20 cellular contexts compared by ENCODE assay signal in the genomic region with DNA sequence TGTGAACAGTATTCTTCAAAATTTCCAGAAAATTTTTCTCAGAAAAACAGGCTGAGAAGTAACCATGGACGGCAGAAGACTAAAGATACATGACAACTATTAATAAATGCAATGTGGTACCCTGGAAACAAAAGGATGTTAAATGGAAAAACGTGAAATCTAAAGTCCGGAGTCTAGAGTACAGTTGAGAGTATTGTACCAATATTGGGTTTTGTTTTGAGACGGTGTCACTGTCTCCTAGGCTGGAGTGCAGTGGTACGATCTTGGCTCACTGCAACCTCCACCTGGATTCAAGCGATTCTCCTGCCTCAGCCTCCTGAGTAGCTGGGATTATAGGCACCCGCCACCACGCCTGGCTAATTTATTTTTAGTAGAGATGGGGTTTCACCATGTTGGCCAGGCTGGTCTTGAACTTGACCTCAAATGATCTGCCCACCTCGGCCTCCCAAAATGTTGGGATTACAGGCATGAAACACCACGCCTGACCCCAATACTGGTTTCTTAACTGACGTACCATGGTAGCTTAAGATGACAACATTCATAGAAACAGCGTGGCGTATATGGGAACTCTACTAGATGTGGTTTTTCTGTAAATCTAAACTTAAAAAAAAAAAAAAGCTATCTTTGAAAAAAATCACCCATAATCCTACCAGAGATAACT. TPM values are rescaled to one million over a fixed set of nuclear protein-coding genes. Genes with fewer than 3 reads are reported as not detected.
A peak's percentile ranks its signal among the peaks of the same experiment; 100 is the strongest.
DNase-seq lines count a peak whose midpoint lies in the region; ATAC-seq and TF ChIP-seq lines count a peak whose summit lies in the region.
"Had no signal": no experiment of that assay in that cellular context is flagged by ENCODE, and none has a peak within 500 bp of the region (broad histone marks: within the 10 kb centered on the region; RNA-seq: fewer than 3 reads in every experiment).

No MANE protein-coding gene starts in this region.

- H3K4me1 ChIP-seq in smooth muscle cell (ENCODE audit: low read depth), result no peaks in the 10 kb centered on the region
- H3K4me1 ChIP-seq: gastrocnemius medialis, tibial nerve had no signal

- no peak overlapping the region for H2AFZ ChIP-seq in smooth muscle cell (ENCODE audit: low read depth)

- H3K36me3 ChIP-seq in smooth muscle cell (ENCODE audit: low read depth), result peaks cover 41% of the 10 kb centered on the region

- peaks cover 80% of the 10 kb centered on the region for H3K4me1 Mint-ChIP-seq in activated T-cell treated with anti-CD3 and anti-CD28 coated beads, Interleukin-2, amount 50 U/mL, for 72 hours (ENCODE audit: low read depth)
- peaks cover 30% of the 10 kb centered on the region for H3K4me1 Mint-ChIP-seq in activated T-cell treated with anti-CD3 and anti-CD28 coated beads, Interleukin-2, amount 50 U/mL, for 4 hours (ENCODE audit: low read depth)
- H3K4me1 Mint-ChIP-seq in activated naive CD8-positive, alpha-beta T cell treated with anti-CD3 and anti-CD28 coated beads, Interleukin-2, amount 50 U/mL, for 24 hours, result peaks cover 63% of the 10 kb centered on the region
- H3K4me1 Mint-ChIP-seq: activated B cell treated with CpG ODN at 0.5 μM for 24 hours had no signal

- H3K27me3 ChIP-seq in smooth muscle cell (ENCODE audit: low read depth), result no peaks in the 10 kb centered on the region
- H3K27me3 ChIP-seq: gastrocnemius medialis, tibial nerve had no signal

- H3K9ac ChIP-seq in smooth muscle cell (ENCODE audit: low read depth), result no peak overlapping the region

- no peaks in the 10 kb centered on the region for H3K9me3 Mint-ChIP-seq in activated T-cell treated with anti-CD3 and anti-CD28 coated beads, Interleukin-2, amount 50 U/mL, for 72 hours
- no peaks in the 10 kb centered on the region for H3K9me3 Mint-ChIP-seq in activated T-cell treated with anti-CD3 and anti-CD28 coated beads, Interleukin-2, amount 50 U/mL, for 4 hours
- no peaks in the 10 kb centered on the region for H3K9me3 Mint-ChIP-seq in activated naive CD8-positive, alpha-beta T cell treated with anti-CD3 and anti-CD28 coated beads, Interleukin-2, amount 50 U/mL, for 24 hours
- H3K9me3 Mint-ChIP-seq: activated B cell treated with CpG ODN at 0.5 μM for 24 hours; neural crest cell; stimulated activated memory B cell treated with anti-CD40 and anti-IgM and Interleukin-4, amounts not matched to agents 10 μg/mL and 1 μg/mL and 100 μg/mL, for 72 hours; T-helper 1 cell treated with Interleukin-12 subunit alpha and Interleukin-12 subunit beta and Interleukin-4 antibody, amounts not matched to agents 30 μg/mL and 1 μg/mL, for 36 hours had no signal

- no peaks in the 10 kb centered on the region for H3K9me3 ChIP-seq in smooth muscle cell (replicated peaks; ENCODE audit: low read depth)
- H3K9me3 ChIP-seq: gastrocnemius medialis, tibial nerve had no signal

- 80% methylated on average over 13 of the region's 13 CpGs for WGBS in smooth muscle cell (ENCODE audit: low lambda C conversion rate)

- no peaks in the 10 kb centered on the region for H3K27me3 Mint-ChIP-seq in activated T-cell treated with anti-CD3 and anti-CD28 coated beads, Interleukin-2, amount 50 U/mL, for 72 hours (ENCODE audit: low read depth)
- no peaks in the 10 kb centered on the region for H3K27me3 Mint-ChIP-seq in activated T-cell treated with anti-CD3 and anti-CD28 coated beads, Interleukin-2, amount 50 U/mL, for 4 hours (ENCODE audit: low read depth)
- H3K27me3 Mint-ChIP-seq in activated naive CD8-positive, alpha-beta T cell treated with anti-CD3 and anti-CD28 coated beads, Interleukin-2, amount 50 U/mL, for 24 hours, result no peaks in the 10 kb centered on the region
- H3K27me3 Mint-ChIP-seq: activated B cell treated with CpG ODN at 0.5 μM for 24 hours; stimulated activated memory B cell treated with anti-CD40 and anti-IgM and Interleukin-4, amounts not matched to agents 10 μg/mL and 1 μg/mL and 100 μg/mL, for 72 hours had no signal

- H3K27ac Mint-ChIP-seq in activated T-cell treated with anti-CD3 and anti-CD28 coated beads, Interleukin-2, amount 50 U/mL, for 72 hours, result peak overlapping the region; percentile 82
- peak overlapping the region; percentile 40 for H3K27ac Mint-ChIP-seq in activated naive CD8-positive, alpha-beta T cell treated with anti-CD3 and anti-CD28 coated beads, Interleukin-2, amount 50 U/mL, for 24 hours
- H3K27ac Mint-ChIP-seq: activated B cell treated with CpG ODN at 0.5 μM for 24 hours had no signal

- H3F3A ChIP-seq in smooth muscle cell (ENCODE audit: low read depth), result peaks cover 70% of the 10 kb centered on the region

- peak overlapping the region; percentile 35 for H3K27ac ChIP-seq in smooth muscle cell (ENCODE audit: low read depth)
- H3K27ac ChIP-seq: gastrocnemius medialis, tibial nerve had no signal

- no peak for TF ChIP-seq CTCF in smooth muscle cell (IDR thresholded peaks at IDR 0.05; ENCODE audit: borderline replicate concordance, insufficient read depth, poor library complexity, severe bottlenecking)

- no peak overlapping the region for H3K4me2 ChIP-seq in smooth muscle cell

- H3K4me3 Mint-ChIP-seq in activated T-cell treated with anti-CD3 and anti-CD28 coated beads, Interleukin-2, amount 50 U/mL, for 72 hours, result peak overlapping the region in 1 of 2 donors; percentile 53
- H3K4me3 Mint-ChIP-seq in activated T-cell treated with anti-CD3 and anti-CD28 coated beads, Interleukin-2, amount 50 U/mL, for 4 hours, result no peak overlapping the region
- H3K4me3 Mint-ChIP-seq in activated naive CD8-positive, alpha-beta T cell treated with anti-CD3 and anti-CD28 coated beads, Interleukin-2, amount 50 U/mL, for 24 hours, result no peak overlapping the region
- H3K4me3 Mint-ChIP-seq: activated B cell treated with CpG ODN at 0.5 μM for 24 hours; neural crest cell; stimulated activated memory B cell treated with anti-CD40 and anti-IgM and Interleukin-4, amounts not matched to agents 10 μg/mL and 1 μg/mL and 100 μg/mL, for 72 hours; T-helper 1 cell treated with Interleukin-12 subunit alpha and Interleukin-12 subunit beta and Interleukin-4 antibody, amounts not matched to agents 30 μg/mL and 1 μg/mL, for 36 hours had no signal

- TF ChIP-seq POLR2A in GM19099 (IDR thresholded peaks at IDR 0.05; ENCODE audit: extremely low read depth, insufficient read length, low read depth), result peak; percentile 15

- H3K79me2 ChIP-seq in smooth muscle cell (ENCODE audit: low read depth), result peaks cover 9% of the 10 kb centered on the region

- H3K36me3 Mint-ChIP-seq in activated T-cell treated with anti-CD3 and anti-CD28 coated beads, Interleukin-2, amount 50 U/mL, for 72 hours (ENCODE audit: insufficient read depth in 2 of 2), result peaks cover 10 to 49% of the 10 kb centered on the region in 2 donors
- peaks cover 46% of the 10 kb centered on the region for H3K36me3 Mint-ChIP-seq in activated T-cell treated with anti-CD3 and anti-CD28 coated beads, Interleukin-2, amount 50 U/mL, for 4 hours (ENCODE audit: insufficient read depth)
- peaks cover 85% of the 10 kb centered on the region for H3K36me3 Mint-ChIP-seq in activated naive CD8-positive, alpha-beta T cell treated with anti-CD3 and anti-CD28 coated beads, Interleukin-2, amount 50 U/mL, for 24 hours (ENCODE audit: low read depth)

- no peak for DNase-seq in activated T-cell treated with anti-CD3 and anti-CD28 coated beads, Interleukin-2, amount 50 U/mL, for 72 hours
- DNase-seq in activated T-cell treated with anti-CD3 and anti-CD28 coated beads, Interleukin-2, amount 50 U/mL, for 4 hours, result no peak
- DNase-seq in activated naive CD8-positive, alpha-beta T cell treated with anti-CD3 and anti-CD28 coated beads, Interleukin-2, amount 50 U/mL, for 24 hours, result no peak
- DNase-seq in smooth muscle cell (lab: John Stamatoyannopoulos, UW; ENCODE audit: unreplicated experiment), result no peak
- no peak for DNase-seq in KG1 (lab: John Stamatoyannopoulos, UW)
- no peak for DNase-seq in activated CD4-positive, CD25-positive, alpha-beta regulatory T cell treated with anti-CD3 and anti-CD28 coated beads, Interleukin-2, amount 50 U/mL, for 72 hours
- DNase-seq in NCI-H1092 (lab: John Stamatoyannopoulos, UW), result no peak
- DNase-seq: activated B cell treated with CpG ODN at 0.5 μM for 24 hours; COR-L47; gastrocnemius medialis; Kasumi-1; NCI-H1105; NCI-H526; Right ventricle myocardium superior; stimulated activated CD4-positive, alpha-beta T cell treated with anti-CD3 and anti-CD28 coated beads, Interleukin-12 subunit alpha, Interleukin-12 subunit beta, amount 100 ng/mL, for 4 hours had no signal

- ATAC-seq in activated T-cell treated with anti-CD3 and anti-CD28 coated beads, Interleukin-2, amount 50 U/mL, for 72 hours (replicated peaks in 1 of 2), result peak in 1 of 2 donors; percentile 16
- ATAC-seq in activated T-cell treated with anti-CD3 and anti-CD28 coated beads, Interleukin-2, amount 50 U/mL, for 4 hours, result no peak
- peak; percentile 23 for ATAC-seq in activated naive CD8-positive, alpha-beta T cell treated with anti-CD3 and anti-CD28 coated beads, Interleukin-2, amount 50 U/mL, for 24 hours
- ATAC-seq: gastrocnemius medialis; stimulated activated memory B cell treated with anti-CD40 and anti-IgM and Interleukin-4, amounts not matched to agents 10 μg/mL and 1 μg/mL and 100 μg/mL, for 72 hours had no signal

- H4K20me1 ChIP-seq in smooth muscle cell (ENCODE audit: low read depth), result peaks cover 49% of the 10 kb centered on the region

- no peak overlapping the region for H3K4me3 ChIP-seq in smooth muscle cell
- H3K4me3 ChIP-seq: gastrocnemius medialis, tibial nerve had no signal

RNA-seq across cellular contexts. Expression of a gene that starts 16.8 kb away (rescaled TPM):
- 10 to 100 TPM; 24.9 to 28.8 TPM for total RNA-seq in activated T-cell treated with anti-CD3 and anti-CD28 coated beads, Interleukin-2, amount 50 U/mL, for 72 hours
- 10 to 100 TPM; 49.6 to 58.3 (median 50.0) TPM for total RNA-seq in activated T-cell treated with anti-CD3 and anti-CD28 coated beads, Interleukin-2, amount 50 U/mL, for 4 hours
- 61.1 and 61.3 TPM in 2 replicates for total RNA-seq in smooth muscle cell
- 34.5 and 46.1 TPM in 2 replicates for polyA plus RNA-seq in smooth muscle cell

RNA-seq across cellular contexts. Expression of a gene that starts 18.7 kb away (rescaled TPM):
- total RNA-seq in activated T-cell treated with anti-CD3 and anti-CD28 coated beads, Interleukin-2, amount 50 U/mL, for 72 hours, result 100 to 1,000 TPM; 416 to 532 TPM
- total RNA-seq in activated T-cell treated with anti-CD3 and anti-CD28 coated beads, Interleukin-2, amount 50 U/mL, for 4 hours, result 100 to 1,000 TPM; 422 to 538 (median 503) TPM
- 908 and 1,229 TPM in 2 replicates for total RNA-seq in smooth muscle cell
- polyA plus RNA-seq in smooth muscle cell, result 836 and 1,047 TPM in 2 replicates
